ENCODE assay signal across 1 cellular context in the genomic region with DNA sequence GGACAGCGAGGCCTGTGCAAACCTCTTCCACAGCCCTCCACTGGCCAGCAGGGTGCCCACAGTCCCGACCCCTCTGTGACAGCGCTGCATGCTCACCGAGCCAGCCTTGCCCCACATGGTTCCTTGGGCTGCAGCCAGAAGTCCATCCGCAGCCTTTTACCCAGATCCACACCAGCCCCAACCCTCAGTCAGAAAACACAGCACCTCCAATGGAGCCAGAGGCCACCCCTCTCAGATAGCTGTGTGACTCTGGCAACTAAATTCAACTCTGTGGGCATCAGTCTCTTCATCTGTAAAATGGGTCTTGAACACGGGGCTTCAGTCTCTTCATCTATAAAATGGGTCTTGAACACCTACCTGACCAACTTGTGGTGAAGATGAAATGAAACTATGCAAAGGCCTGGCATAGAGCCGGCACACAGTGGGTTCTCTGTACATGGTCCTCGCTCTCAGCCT.
TF ChIP-seq lines count a peak whose summit lies in the region.

No MANE protein-coding gene starts in this region.

TF ChIP-seq in HepG2, 621 proteins besides CTCF, POLR2A, EP300 and RAD21 (continued from another document and continues in another):
- TF ChIP-seq ZNF407 (CRISPR knock-in tag; IDR thresholded peaks at IDR 0.05; ENCODE audit: not compliant biosample characterization): peak; percentile 44
- TF ChIP-seq ARNT (IDR thresholded peaks at IDR 0.05): no peak
- TF ChIP-seq HMGA1 (CRISPR knock-in tag; conservative IDR thresholded peaks at IDR 0.05): no peak
- 0 out of 2 replicates have a peak, but pooled peaks have one; percentile 30 for TF ChIP-seq HIC2 (CRISPR knock-in tag; IDR thresholded peaks at IDR 0.05; ENCODE audit: low read depth)
- TF ChIP-seq NFIC (IDR thresholded peaks at IDR 0.05; ENCODE audit: low read length): no peak
- no peak for TF ChIP-seq GPBP1L1 (CRISPR knock-in tag; IDR thresholded peaks at IDR 0.05)
- TF ChIP-seq, protein P1, sequence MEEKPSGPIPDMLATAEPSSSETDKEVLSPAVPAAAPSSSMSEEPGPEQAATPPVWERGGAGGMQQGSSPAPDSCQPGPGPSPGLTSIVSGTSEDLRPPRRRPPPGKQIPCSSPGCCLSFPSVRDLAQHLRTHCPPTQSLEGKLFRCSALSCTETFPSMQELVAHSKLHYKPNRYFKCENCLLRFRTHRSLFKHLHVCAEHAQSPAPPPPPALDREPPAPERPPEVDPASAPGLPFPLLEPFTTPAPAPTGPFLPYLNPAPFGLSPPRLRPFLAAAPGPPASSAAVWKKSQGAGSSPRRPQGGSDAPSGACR (CRISPR knock-in tag; IDR thresholded peaks at IDR 0.05): no peak
- TF ChIP-seq ZMAT3 (CRISPR knock-in tag; conservative IDR thresholded peaks at IDR 0.05): no peak
- TF ChIP-seq ZNF672 (CRISPR knock-in tag; IDR thresholded peaks at IDR 0.05): no peak
- no peak for TF ChIP-seq TCF12 (IDR thresholded peaks at IDR 0.05)
- no peak for TF ChIP-seq TCF12 (CRISPR knock-in tag; IDR thresholded peaks at IDR 0.05)
- 0 out of 2 replicates have a peak, but pooled peaks have one; percentile 46 for TF ChIP-seq ZNF275 (CRISPR knock-in tag; IDR thresholded peaks at IDR 0.05; ENCODE audit: borderline replicate concordance)
- TF ChIP-seq, protein P2, sequence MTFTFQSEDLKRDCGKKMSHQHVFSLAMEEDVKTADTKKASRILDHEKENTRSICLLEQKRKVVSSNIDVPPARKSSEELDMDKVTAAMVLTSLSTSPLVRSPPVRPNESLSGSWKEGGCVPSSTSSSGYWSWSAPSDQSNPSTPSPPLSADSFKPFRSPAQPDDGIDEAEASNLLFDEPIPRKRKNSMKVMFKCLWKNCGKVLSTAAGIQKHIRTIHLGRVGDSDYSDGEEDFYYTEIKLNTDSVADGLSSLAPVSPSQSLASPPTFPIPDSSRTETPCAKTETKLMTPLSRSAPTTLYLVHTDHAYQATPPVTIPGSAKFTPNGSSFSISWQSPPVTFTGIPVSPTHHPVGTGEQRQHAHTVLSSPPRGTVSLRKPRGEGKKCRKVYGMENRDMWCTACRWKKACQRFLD (CRISPR knock-in tag; IDR thresholded peaks at IDR 0.05; ENCODE audit: borderline replicate concordance): 0 out of 2 replicates have a peak, but pooled peaks have one; percentile 13
- no peak for TF ChIP-seq ZNF772 (CRISPR knock-in tag; IDR thresholded peaks at IDR 0.05)
- no peak for TF ChIP-seq SP2 (CRISPR knock-in tag; IDR thresholded peaks at IDR 0.05)
- TF ChIP-seq ZNF792 (CRISPR knock-in tag; IDR thresholded peaks at IDR 0.05): no peak
- TF ChIP-seq ETV6 (CRISPR knock-in tag; conservative IDR thresholded peaks at IDR 0.05): no peak
- TF ChIP-seq MBD4 (IDR thresholded peaks at IDR 0.05; ENCODE audit: borderline replicate concordance, low read length): no peak
- TF ChIP-seq HMGXB4 (CRISPR knock-in tag; IDR thresholded peaks at IDR 0.05; ENCODE audit: borderline replicate concordance in 1 of 2, low read depth in 1 of 2): no peak
- no peak for TF ChIP-seq ZNF740 (CRISPR knock-in tag; IDR thresholded peaks at IDR 0.05)
- TF ChIP-seq ZNF746 (CRISPR knock-in tag; IDR thresholded peaks at IDR 0.05): no peak; the same call in 1 of the 2 replicates
- no peak for TF ChIP-seq CAMTA2 (CRISPR knock-in tag; IDR thresholded peaks at IDR 0.05; ENCODE audit: borderline replicate concordance)
- TF ChIP-seq FLYWCH1 (CRISPR knock-in tag; IDR thresholded peaks at IDR 0.05): no peak
- TF ChIP-seq TIGD3 (CRISPR knock-in tag; IDR thresholded peaks at IDR 0.05; ENCODE audit: borderline replicate concordance): no peak
- TF ChIP-seq, protein P3, sequence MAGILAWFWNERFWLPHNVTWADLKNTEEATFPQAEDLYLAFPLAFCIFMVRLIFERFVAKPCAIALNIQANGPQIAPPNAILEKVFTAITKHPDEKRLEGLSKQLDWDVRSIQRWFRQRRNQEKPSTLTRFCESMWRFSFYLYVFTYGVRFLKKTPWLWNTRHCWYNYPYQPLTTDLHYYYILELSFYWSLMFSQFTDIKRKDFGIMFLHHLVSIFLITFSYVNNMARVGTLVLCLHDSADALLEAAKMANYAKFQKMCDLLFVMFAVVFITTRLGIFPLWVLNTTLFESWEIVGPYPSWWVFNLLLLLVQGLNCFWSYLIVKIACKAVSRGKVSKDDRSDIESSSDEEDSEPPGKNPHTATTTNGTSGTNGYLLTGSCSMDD (CRISPR knock-in tag; IDR thresholded peaks at IDR 0.05): no peak
- TF ChIP-seq TBP (CRISPR knock-in tag; IDR thresholded peaks at IDR 0.05): no peak
- TF ChIP-seq UBTF (CRISPR knock-in tag; IDR thresholded peaks at IDR 0.05): 0 out of 2 replicates have a peak, but pooled peaks have one; percentile 26
